In the genomic region with DNA sequence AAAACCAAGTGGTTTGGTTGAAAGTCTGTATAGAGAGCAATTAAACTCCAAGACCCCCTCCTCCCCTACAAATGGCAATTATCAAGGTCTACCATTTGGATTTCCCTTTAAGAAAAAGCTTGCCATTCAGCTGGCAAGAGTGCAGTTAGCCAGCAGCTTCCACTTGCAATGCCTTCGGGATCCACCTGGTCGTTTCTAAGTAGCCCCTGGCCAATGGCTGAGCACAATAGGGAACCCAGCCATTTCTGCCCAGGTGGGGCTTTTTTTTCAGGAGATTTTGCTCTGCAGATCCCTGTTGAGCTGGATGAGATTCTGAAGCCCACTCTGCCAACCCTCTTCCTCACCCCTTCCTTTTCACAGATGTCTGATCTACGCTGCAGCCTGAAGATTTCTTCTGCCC, we compare ENCODE assay signal across 8 cellular contexts.
"Had no signal": no experiment of that assay in that cellular context is flagged by ENCODE, and none has a peak within 500 bp of the region (broad histone marks: within the 10 kb centered on the region; RNA-seq: fewer than 3 reads in every experiment).

No MANE protein-coding gene starts in this region.

- FAIRE-seq: H1, H54, HTR-8/SVneo, K562 had no signal

- H3K4me3 Mint-ChIP-seq: H9 had no signal

- H3K9ac ChIP-seq: GM23248 had no signal

- H3K4me1 Mint-ChIP-seq: H9 had no signal

- H2AFZ ChIP-seq: GM23248 had no signal

- ATAC-seq: K562 had no signal

- DNase-seq: GM23248, H9, HCEC 1CT, IMR-90 had no signal

- H3K4me3 ChIP-seq: GM23248, K562 had no signal

- H3K27ac ChIP-seq: GM23248 had no signal

- H3K27ac Mint-ChIP-seq: H9 had no signal

- H3K9me3 Mint-ChIP-seq: H9 had no signal
